ENCODE assay signal across 8 cellular contexts in genomic region chr15:79007066-79007465, GRCh38.
DNase-seq lines count a peak whose midpoint lies in the region; ATAC-seq, FAIRE-seq and TF ChIP-seq lines count a peak whose summit lies in the region.

No MANE protein-coding gene starts in this region.

- H3K9me3 Mint-ChIP-seq in activated T-cell treated with anti-CD3 and anti-CD28 coated beads, Interleukin-2, amount 50 U/mL, for 72 hours = no peaks in the 10 kb centered on the region

- no peaks in the 10 kb centered on the region for H3K9me2 ChIP-seq in PC-3 (replicated peaks; ENCODE audit: low read length)

- no peaks in the 10 kb centered on the region for H3F3A ChIP-seq in PC-3 (ENCODE audit: low read length, unreplicated experiment)

- DNase-seq in activated T-cell treated with anti-CD3 and anti-CD28 coated beads, Interleukin-2, amount 50 U/mL, for 72 hours = peak; percentile 16 to 55
- DNase-seq in activated T-cell treated with anti-CD3 and anti-CD28 coated beads for 4 hours (no peak), PC-3 (peak; percentile 32), endothelial cell of umbilical vein (ENCODE audit: low read depth, low spot score) (peak; percentile 41), omental fat pad (ENCODE audit: low spot score) (peak; percentile 34)

- H3K36me3 ChIP-seq in PC-3 (ENCODE audit: low read depth, low read length) = no peaks in the 10 kb centered on the region
- no peaks in the 10 kb centered on the region for H3K36me3 ChIP-seq in endothelial cell of umbilical vein (ENCODE audit: control insufficient read depth in 2 of 2, extremely low read depth in 1 of 2, insufficient read depth in 2 of 2, low read length in 2 of 2)

- H3K27ac ChIP-seq in PC-3 (ENCODE audit: low read length) (no peak overlapping the region), endothelial cell of umbilical vein (ENCODE audit: insufficient read depth, low read depth, low read length) (no peak overlapping the region)

- H3K4me3 Mint-ChIP-seq in activated T-cell treated with anti-CD3 and anti-CD28 coated beads, Interleukin-2, amount 50 U/mL, for 72 hours = no peak overlapping the region

- FAIRE-seq in endothelial cell of umbilical vein (lab: Jason Lieb, UNC) = peak; percentile 78

- H3K4me2 ChIP-seq in PC-3 (ENCODE audit: low read length) (no peak overlapping the region), endothelial cell of umbilical vein (ENCODE audit: insufficient read depth, low read length) (no peak overlapping the region)

- H3K36me3 Mint-ChIP-seq in activated T-cell treated with anti-CD3 and anti-CD28 coated beads, Interleukin-2, amount 50 U/mL, for 72 hours (ENCODE audit: insufficient read depth in 2 of 2) = no peaks in the 10 kb centered on the region

- TF ChIP-seq CTCF in PC-3 (conservative IDR thresholded peaks at IDR 0.05; ENCODE audit: low read depth, low read length) (peak; percentile 56), endothelial cell of umbilical vein (IDR thresholded peaks at IDR 0.05; ENCODE audit: extremely low read depth in 1 of 2, insufficient read depth in 1 of 2, low read depth in 1 of 2, low read length in 2 of 2) (peak; percentile 54 to 74), omental fat pad (IDR thresholded peaks at IDR 0.05) (no peak)

- H3K27me3 ChIP-seq in PC-3 (ENCODE audit: low read length) (no peaks in the 10 kb centered on the region), endothelial cell of umbilical vein (ENCODE audit: control insufficient read depth in 2 of 2, insufficient read depth in 2 of 2, low read length in 2 of 2) (peaks cover 0 to 3% of the 10 kb centered on the region in 2 experiments)

- H2AFZ ChIP-seq in PC-3 (ENCODE audit: low read length) (no peak overlapping the region), endothelial cell of umbilical vein (ENCODE audit: low read depth, low read length) (no peak overlapping the region)

- peaks cover 15% of the 10 kb centered on the region for H3K4me1 Mint-ChIP-seq in activated T-cell treated with anti-CD3 and anti-CD28 coated beads, Interleukin-2, amount 50 U/mL, for 72 hours (ENCODE audit: low read depth)

- H3K9me1 ChIP-seq in endothelial cell of umbilical vein (replicated peaks; ENCODE audit: control insufficient read depth, extremely low read depth, insufficient read depth, low read length) = no peaks in the 10 kb centered on the region

- intact Hi-C loops in PC-3 (cut with micrococcal nuclease) (no loop called here), endothelial cell of umbilical vein (cut with micrococcal nuclease) (loop anchor here (1.0 kb wide), 1 partner anchor 98 kb away; no protein-coding TSS in a partner anchor)

- dilution Hi-C loops in endothelial cell of umbilical vein (cut with MboI; ENCODE audit: extremely low pct_ligation_motif_present, low sequenced_read_pairs) = no loop called here

- POLR2A ChIA-PET in PC-3 (lab: Charles Lee; ENCODE audit: unreplicated experiment) = no interaction called here
- POLR2A ChIA-PET in endothelial cell of umbilical vein (lab: Charles Lee) = no interaction called here

- BruUV-seq in PC-3 (replicated peaks; lab: Mats Ljungman, UMichigan) = no TSS peak
- no TSS peak for BruUV-seq in endothelial cell of umbilical vein (replicated peaks; lab: Mats Ljungman, UMichigan)

- peaks cover 6% of the 10 kb centered on the region for H3K4me1 ChIP-seq in PC-3 (ENCODE audit: insufficient read depth, low read length)
- H3K4me1 ChIP-seq in endothelial cell of umbilical vein (ENCODE audit: control insufficient read depth, extremely low read depth, insufficient read depth, low read length) = peaks cover 12% of the 10 kb centered on the region

- H3K4me3 ChIP-seq in PC-3 (ENCODE audit: low read length) (no peak overlapping the region), endothelial cell of umbilical vein (replicated peaks in 1 of 3; ENCODE audit: insufficient read depth in 1 of 3, low read depth in 1 of 3, low read length in 3 of 3) (no peak overlapping the region)

- no peaks in the 10 kb centered on the region for H4K20me1 ChIP-seq in PC-3 (ENCODE audit: low read length)
- H4K20me1 ChIP-seq in endothelial cell of umbilical vein (replicated peaks; ENCODE audit: control insufficient read depth, extremely low read depth, insufficient read depth, low read length) = no peaks in the 10 kb centered on the region

- H3K27me3 Mint-ChIP-seq in activated T-cell treated with anti-CD3 and anti-CD28 coated beads, Interleukin-2, amount 50 U/mL, for 72 hours (ENCODE audit: low read depth) = no peaks in the 10 kb centered on the region

- no peak for TF ChIP-seq POLR2A in endothelial cell of umbilical vein (IDR thresholded peaks at IDR 0.05; ENCODE audit: low read depth, low read length)

- H3K9me3 ChIP-seq in PC-3 (ENCODE audit: low read length) (no peaks in the 10 kb centered on the region), endothelial cell of umbilical vein (replicated peaks; ENCODE audit: control insufficient read depth, insufficient read depth, low read length) (no peaks in the 10 kb centered on the region)

- peak in 1 of 2 donors; percentile 66 for ATAC-seq in activated T-cell treated with anti-CD3 and anti-CD28 coated beads, Interleukin-2, amount 50 U/mL, for 72 hours (replicated peaks in 1 of 2)
- ATAC-seq in PC-3 = no peak
- no peak for ATAC-seq in omental fat pad (ENCODE audit: low FRiP score)
- ATAC-seq in GM19324 (IDR thresholded peaks at IDR 0.05; ENCODE audit: low FRiP score, unreplicated experiment) = no peak
- no peak for ATAC-seq in GM21447 (IDR thresholded peaks at IDR 0.05; ENCODE audit: unreplicated experiment)
- no peak for ATAC-seq in HG03342 (IDR thresholded peaks at IDR 0.05; ENCODE audit: unreplicated experiment)

- H3K79me2 ChIP-seq in PC-3 (ENCODE audit: low read length) = no peaks in the 10 kb centered on the region
- no peaks in the 10 kb centered on the region for H3K79me2 ChIP-seq in endothelial cell of umbilical vein (ENCODE audit: control insufficient read depth, insufficient read depth, low read length)

- H3K27ac Mint-ChIP-seq in activated T-cell treated with anti-CD3 and anti-CD28 coated beads, Interleukin-2, amount 50 U/mL, for 72 hours = no peak overlapping the region

- CTCF ChIA-PET in PC-3 (lab: Charles Lee) (no interaction called here), endothelial cell of umbilical vein (lab: Charles Lee) (interaction anchor here (0.6 to 3.9 kb wide), 35 partner anchors 9 to 193 kb away, joined by 3 to 86 read pairs (median 4); partner anchors contain the start of gene CTSH)

- no peak overlapping the region for H3K9ac ChIP-seq in PC-3 (ENCODE audit: low read length)
- no peak overlapping the region for H3K9ac ChIP-seq in endothelial cell of umbilical vein (replicated peaks; ENCODE audit: extremely low read depth, insufficient read depth, low read length)

TF ChIP-seq in endothelial cell of umbilical vein, 7 proteins besides CTCF, POLR2A, EP300 and RAD21:
- TF ChIP-seq FOS (IDR thresholded peaks at IDR 0.05; ENCODE audit: borderline replicate concordance, insufficient read depth, low read length) = no peak
- TF ChIP-seq EZH2 (IDR thresholded peaks at IDR 0.05; ENCODE audit: borderline replicate concordance, low read depth, low read length, severe bottlenecking) = no peak
- no peak for TF ChIP-seq JUN (IDR thresholded peaks at IDR 0.05; ENCODE audit: borderline replicate concordance, insufficient read depth, insufficient read length, low read depth)
- no peak for TF ChIP-seq MAX (IDR thresholded peaks at IDR 0.05; ENCODE audit: insufficient read depth, insufficient read length)
- TF ChIP-seq MYC (IDR thresholded peaks at IDR 0.05; ENCODE audit: low read depth, low read length) = no peak
- TF ChIP-seq GATA2 (IDR thresholded peaks at IDR 0.05; ENCODE audit: insufficient read depth, insufficient read length, low read depth, low read length) = no peak
- no peak for TF ChIP-seq POLR2AphosphoS5 (IDR thresholded peaks at IDR 0.05; ENCODE audit: insufficient read depth, low read depth, low read length)

Comparison
In these comparisons a context has a peak if more than half of its experiments do, and no peak if none do; other contexts are left out.
1. CTCF ChIP-seq: peak in PC-3 (single experiment) and endothelial cell of umbilical vein (2 of 2); none in omental fat pad (0 of 3).